1 cellular context compared by ENCODE assay signal in genomic region chr22:24503851-24504170, GRCh38.
TF ChIP-seq lines count a peak whose summit lies in the region.

No MANE protein-coding gene starts in this region.

TF ChIP-seq in GM12878, 131 proteins besides CTCF, POLR2A, EP300 and RAD21:
- TF ChIP-seq YY1 (IDR thresholded peaks at IDR 0.05; ENCODE audit: low read depth, low read length) (no peak), BHLHE40 (IDR thresholded peaks at IDR 0.05; ENCODE audit: borderline replicate concordance in 1 of 2, low read depth in 2 of 2, low read length in 1 of 2) (0 out of 4 replicates have a peak, but pooled peaks of 1 of the 2 experiments have one; percentile 4), NR2C2 (IDR thresholded peaks at IDR 0.05; ENCODE audit: borderline replicate concordance, control insufficient read depth, insufficient read length, low read depth) (no peak), SMC3 (IDR thresholded peaks at IDR 0.05; ENCODE audit: borderline replicate concordance, low read length) (no peak), HDAC6 (IDR thresholded peaks at IDR 0.05; ENCODE audit: unreplicated experiment) (no peak), FOS (IDR thresholded peaks at IDR 0.05; ENCODE audit: borderline replicate concordance, extremely low read depth, insufficient read length) (no peak), ZSCAN29 (IDR thresholded peaks at IDR 0.05) (no peak), MYB (IDR thresholded peaks at IDR 0.05; ENCODE audit: borderline replicate concordance, low read depth, low read length) (no peak), PAX5 (IDR thresholded peaks at IDR 0.05; ENCODE audit: borderline replicate concordance, low read depth, low read length) (no peak), RCOR1 (conservative IDR thresholded peaks at IDR 0.05; ENCODE audit: low read depth, low read length) (no peak), ZNF687 (IDR thresholded peaks at IDR 0.05) (peak; percentile 19; the same call in 1 of the 2 replicates), HCFC1 (IDR thresholded peaks at IDR 0.05; ENCODE audit: low read length) (no peak), KDM1A (IDR thresholded peaks at IDR 0.05; ENCODE audit: borderline replicate concordance) (no peak)
